Comparison of ENCODE assay signal across 8 cellular contexts in the genomic region with DNA sequence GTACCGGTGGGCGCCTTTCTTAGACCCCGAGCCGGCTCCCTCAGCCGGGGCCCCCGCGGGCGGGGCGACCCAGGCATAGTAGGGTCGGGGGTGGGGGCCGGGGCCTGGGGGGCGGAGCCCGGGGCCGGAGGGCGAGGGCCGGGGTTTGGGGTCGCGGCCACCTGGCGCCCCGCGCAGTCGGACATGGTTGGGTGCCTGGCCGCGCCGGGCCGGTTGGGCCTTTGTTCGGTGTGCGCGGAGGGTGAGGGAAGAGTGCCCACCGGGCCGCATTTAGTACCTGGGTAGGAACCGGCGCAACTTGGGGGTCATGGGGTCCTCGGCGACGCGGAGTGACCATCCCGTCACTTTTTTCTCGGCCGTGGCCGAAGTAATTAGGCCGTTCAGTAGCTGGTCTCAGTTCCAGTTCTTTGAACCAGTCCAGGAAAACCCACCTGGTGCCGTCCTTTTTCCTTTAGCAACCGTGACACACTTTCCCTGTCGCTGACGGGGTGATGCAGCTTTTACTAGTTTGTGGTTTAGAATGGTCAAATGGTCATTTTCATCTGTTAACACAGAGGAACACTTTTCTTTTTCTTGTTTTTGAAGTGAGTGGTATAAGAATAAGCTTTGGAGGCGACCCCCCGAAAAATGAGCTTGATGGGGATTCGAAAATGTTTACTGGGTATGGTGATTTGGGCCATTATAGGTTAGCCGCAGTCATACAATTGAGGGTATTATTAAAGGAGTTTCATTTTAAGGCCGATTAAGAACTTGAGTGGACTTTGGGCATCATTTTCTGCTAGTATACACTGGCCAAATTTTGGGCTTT. TPM values are rescaled to one million over a fixed set of nuclear protein-coding genes. Genes with fewer than 3 reads are reported as not detected.
DNase-seq lines count a peak whose midpoint lies in the region; ATAC-seq and TF ChIP-seq lines count a peak whose summit lies in the region.

No MANE protein-coding gene starts in this region.

- TF ChIP-seq CTCF in CD8-positive, alpha-beta T cell (IDR thresholded peaks at IDR 0.05), result no peak
- TF ChIP-seq CTCF in HFF-Myc (IDR thresholded peaks at IDR 0.05; ENCODE audit: low read depth, low read length, missing control alignments) (no peak), esophagus muscularis mucosa (IDR thresholded peaks at IDR 0.05) (no peak), neural crest cell (conservative IDR thresholded peaks at IDR 0.05) (no peak)

- no peaks in the 10 kb centered on the region for H3K9me3 Mint-ChIP-seq in CD8-positive, alpha-beta T cell
- H3K9me3 Mint-ChIP-seq in neural crest cell, result no peaks in the 10 kb centered on the region

- peak overlapping the region; percentile 91 for H3K27ac ChIP-seq in CD8-positive, alpha-beta T cell (ENCODE audit: low read depth, low read length)
- H3K27ac ChIP-seq in esophagus muscularis mucosa (replicated peaks in 1 of 4), result peak overlapping the region; percentile 69 to 100 (median 99)

- 2% methylated on average over 17 of the region's 51 CpGs for WGBS in esophagus muscularis mucosa

- H3K36me3 ChIP-seq in CD8-positive, alpha-beta T cell (ENCODE audit: insufficient read depth, low read length), result no peaks in the 10 kb centered on the region
- H3K36me3 ChIP-seq in esophagus muscularis mucosa, result peaks cover 0 to 7% (median 0%) of the 10 kb centered on the region in 4 donors

- DNase-seq in CD8-positive, alpha-beta T cell, result no peak
- no peak for DNase-seq in HFF-Myc (ENCODE audit: extremely low read depth, low read depth)
- no peak for DNase-seq in esophagus muscularis mucosa (ENCODE audit: extremely low spot score)
- no peak for DNase-seq in neural crest cell (ENCODE audit: low read depth, low spot score)
- DNase-seq in SHP77 (lab: John Stamatoyannopoulos, UW), result no peak
- no peak for DNase-seq in stimulated activated CD4-positive, alpha-beta T cell treated with anti-CD3 and anti-CD28 coated beads, Interleukin-1b, Interleukin-23, amount 100 ng/mL, for 48 hours

- no peaks in the 10 kb centered on the region for H3K27me3 ChIP-seq in CD8-positive, alpha-beta T cell (ENCODE audit: insufficient read depth, low read length)
- H3K27me3 ChIP-seq in esophagus muscularis mucosa, result no peaks in the 10 kb centered on the region

- intact Hi-C loops in CD8-positive, alpha-beta T cell (cut with DNase I, micrococcal nuclease), result loop anchor here in 1 of 2 experiments (5.0 kb wide), 2 partner anchors 924 to 1339 kb away; partner anchors contain the start of genes CDK20 and SPIN1
- intact Hi-C loops in esophagus muscularis mucosa (cut with DNase I), result no loop called here

- TF ChIP-seq POLR2A in esophagus muscularis mucosa (IDR thresholded peaks at IDR 0.05; ENCODE audit: low read depth), result no peak

- ATAC-seq in CD8-positive, alpha-beta T cell, result no peak
- ATAC-seq in SK-N-SH treated with all-trans-retinoic acid at 6 μM for 48 hours, result peak; percentile 3
- no peak for ATAC-seq in GM19397 (IDR thresholded peaks at IDR 0.05; ENCODE audit: unreplicated experiment)

- H3K36me3 Mint-ChIP-seq in CD8-positive, alpha-beta T cell, result peaks cover 12% of the 10 kb centered on the region
- peaks cover 21% of the 10 kb centered on the region for H3K36me3 Mint-ChIP-seq in neural crest cell (ENCODE audit: low read depth)

- TF ChIP-seq EP300 in esophagus muscularis mucosa (IDR thresholded peaks at IDR 0.05), result no peak

- peaks cover 24% of the 10 kb centered on the region for H3K4me1 ChIP-seq in CD8-positive, alpha-beta T cell (ENCODE audit: insufficient read depth, low read length)
- H3K4me1 ChIP-seq in esophagus muscularis mucosa, result peaks cover 19 to 28% (median 27%) of the 10 kb centered on the region in 4 donors

- peak overlapping the region; percentile 50 for H3K4me3 ChIP-seq in CD8-positive, alpha-beta T cell (ENCODE audit: low read depth, low read length)
- H3K4me3 ChIP-seq in HFF-Myc (replicated peaks; ENCODE audit: low read depth, low read length) (peak overlapping the region; percentile 92), esophagus muscularis mucosa (peak overlapping the region; percentile 77 to 92 (median 84))

- no peaks in the 10 kb centered on the region for H3K27me3 Mint-ChIP-seq in CD8-positive, alpha-beta T cell (ENCODE audit: low read depth)
- peaks cover 6% of the 10 kb centered on the region for H3K27me3 Mint-ChIP-seq in neural crest cell (ENCODE audit: low read depth)

- H3K27ac Mint-ChIP-seq in CD8-positive, alpha-beta T cell, result peak overlapping the region; percentile 97
- H3K27ac Mint-ChIP-seq in neural crest cell (ENCODE audit: unreplicated experiment), result peak overlapping the region; percentile 100

- peaks cover 44% of the 10 kb centered on the region for H3K4me1 Mint-ChIP-seq in CD8-positive, alpha-beta T cell (ENCODE audit: low read depth)
- H3K4me1 Mint-ChIP-seq in neural crest cell, result peaks cover 47% of the 10 kb centered on the region

- peak overlapping the region; percentile 97 for H3K4me3 Mint-ChIP-seq in CD8-positive, alpha-beta T cell
- peak overlapping the region; percentile 95 for H3K4me3 Mint-ChIP-seq in neural crest cell

- no peaks in the 10 kb centered on the region for H3K9me3 ChIP-seq in CD8-positive, alpha-beta T cell (ENCODE audit: low read length)
- H3K9me3 ChIP-seq in esophagus muscularis mucosa, result no peaks in the 10 kb centered on the region

- POLR2A ChIA-PET in CD8-positive, alpha-beta T cell (lab: Charles Lee), result interaction anchor here (0.6 kb wide), 2 partner anchors 114 to 153 kb away, joined by 3 read pairs; no protein-coding TSS in a partner anchor

- CTCF ChIA-PET in CD8-positive, alpha-beta T cell (lab: Charles Lee), result interaction anchor here (1.7 kb wide), 1 partner anchor 238 kb away, joined by 5 read pairs; no protein-coding TSS in a partner anchor

TF ChIP-seq in SK-N-SH treated with all-trans-retinoic acid at 6 μM for 48 hours, 23 proteins besides CTCF, POLR2A, EP300 and RAD21:
- TF ChIP-seq TOX (CRISPR knock-in tag; IDR thresholded peaks at IDR 0.05; ENCODE audit: borderline replicate concordance), result no peak
- TF ChIP-seq SNAI2 (CRISPR knock-in tag; IDR thresholded peaks at IDR 0.05), result no peak
- no peak for TF ChIP-seq CREB5 (CRISPR knock-in tag; IDR thresholded peaks at IDR 0.05; ENCODE audit: low read depth)
- no peak for TF ChIP-seq ZNF8 (CRISPR knock-in tag; IDR thresholded peaks at IDR 0.05)
- no peak for TF ChIP-seq ZNF565 (CRISPR knock-in tag; conservative IDR thresholded peaks at IDR 0.05; ENCODE audit: low read depth)
TF ChIP-seq in SK-N-SH treated with all-trans-retinoic acid at 6 μM for 48 hours: peak in this region for 0.

RNA-seq across cellular contexts. Expression of gene CKS2, which starts 0.6 kb away (rescaled TPM):
- 1 to 10 TPM; 8.4 to 9.3 TPM for total RNA-seq in CD8-positive, alpha-beta T cell
- total RNA-seq in esophagus muscularis mucosa, result 10 to 100 TPM in 1 of 4 donors, 1 to 10 TPM in 3; 2.0 to 10.3 (median 6.0) TPM
- total RNA-seq in neural crest cell, result 174 and 184 TPM in 2 replicates

RNA-seq across cellular contexts. Expression of gene SECISBP2, which starts 6.8 kb away (rescaled TPM):
- total RNA-seq in CD8-positive, alpha-beta T cell, result 10 to 100 TPM; 90.2 to 92.1 TPM
- total RNA-seq in esophagus muscularis mucosa, result 10 to 100 TPM; 24.0 to 32.8 (median 29.0) TPM
- 56.7 and 62.6 TPM in 2 replicates for total RNA-seq in neural crest cell

Comparison
In these comparisons a context has a peak if more than half of its experiments do, and no peak if none do; other contexts are left out.
1. RNA of gene CKS2, which starts 0.6 kb away (total RNA-seq): 174 to 184 TPM in neural crest cell; 8.4 to 9.3 TPM in CD8-positive, alpha-beta T cell and 2.0 to 10.3 TPM in esophagus muscularis mucosa; every median in the first group is over 10 times any median in the second.
2. Peak in every context shown above with its lines, with median percentiles within 50 percentile points of each other: H3K4me3 ChIP-seq.